ENCODE assay signal across 4 cellular contexts in the genomic region with DNA sequence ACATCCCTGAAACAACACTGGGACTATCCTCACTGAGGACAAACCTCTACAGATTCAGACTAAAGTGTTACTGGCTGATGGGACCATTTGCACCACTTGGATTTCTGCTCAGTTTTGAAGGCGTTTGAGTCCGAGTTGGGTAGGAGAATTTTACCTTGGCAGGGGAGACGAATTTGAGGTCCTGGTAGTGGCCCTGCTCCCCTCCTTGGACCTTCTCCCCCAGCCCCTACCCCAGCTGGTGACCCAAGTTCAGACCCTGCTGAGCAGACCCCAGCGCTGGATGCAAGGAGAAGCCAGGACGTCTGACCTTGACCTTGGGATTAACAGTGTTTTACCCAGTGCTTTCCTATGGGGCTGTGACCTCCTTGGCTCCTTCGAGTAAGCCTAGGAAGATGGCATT. TPM values are rescaled to one million over a fixed set of nuclear protein-coding genes. Genes with fewer than 3 reads are reported as not detected.
"Had no signal": no experiment of that assay in that cellular context is flagged by ENCODE, and none has a peak within 500 bp of the region (broad histone marks: within the 10 kb centered on the region; RNA-seq: fewer than 3 reads in every experiment).

No MANE protein-coding gene starts in this region.

- H3K4me3 ChIP-seq: GM12878 had no signal

- ATAC-seq: GM12878 had no signal

- DNase-seq: GDM1, GF-D8 had no signal

RNA-seq across cellular contexts. Expression of a gene that starts 13.6 kb away (rescaled TPM):
- total RNA-seq: G401, GM12878 had no signal
- polyA plus RNA-seq: GM12878 had no signal
